Comparison of ENCODE assay signal across 26 cellular contexts in the genomic region with DNA sequence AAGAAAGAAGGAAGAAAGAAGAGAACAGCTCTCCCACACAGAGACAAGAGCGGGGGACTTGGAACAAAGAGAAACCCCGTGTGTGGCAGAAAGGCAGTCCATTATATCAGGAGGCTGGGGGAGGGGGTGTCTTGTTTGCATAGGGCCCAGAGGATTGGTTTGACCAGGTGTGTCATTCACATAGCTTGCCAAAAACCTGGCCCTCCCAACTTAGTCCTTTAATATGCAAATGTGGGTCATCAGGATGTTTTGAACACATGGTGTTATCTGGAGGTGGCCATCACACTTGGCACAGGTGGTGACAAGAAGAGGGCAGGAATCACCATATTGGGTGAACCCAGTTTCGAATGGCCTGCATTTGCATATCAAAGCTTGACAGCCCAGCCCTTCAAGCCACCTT.
"Had no signal": no experiment of that assay in that cellular context is flagged by ENCODE, and none has a peak within 500 bp of the region (broad histone marks: within the 10 kb centered on the region; RNA-seq: fewer than 3 reads in every experiment).

No MANE protein-coding gene starts in this region.

- H3K27me3 Mint-ChIP-seq: activated CD4-positive, alpha-beta T cell treated with anti-CD3 and anti-CD28 coated beads, Interleukin-2, amount 10 ng/mL, durations not matched to agents 7 days and 5 days; activated naive CD4-positive, alpha-beta T cell treated with anti-CD3 and anti-CD28 coated beads, Interleukin-2, amount 10 ng/mL, durations not matched to agents 7 days and 5 days; activated naive CD8-positive, alpha-beta T cell treated with anti-CD3 and anti-CD28 coated beads, Interleukin-2, amount 50 U/mL, for 24 hours; central memory CD8-positive, alpha-beta T cell had no signal

- H3K36me3 Mint-ChIP-seq: activated naive CD4-positive, alpha-beta T cell treated with anti-CD3 and anti-CD28 coated beads, Interleukin-2, amount 10 ng/mL, durations not matched to agents 7 days and 5 days; mesothelial cell of epicardium; natural killer cell treated with Interleukin-12 subunit alpha and Interleukin-12 subunit beta and Interleukin-15 and Interleukin-18, amount 100 ng/mL, for 72 hours; stimulated activated effector memory CD8-positive, alpha-beta T cell treated with anti-CD3 and anti-CD28 coated beads, Interleukin-12 subunit alpha, Interleukin-12 subunit beta, amount 100 ng/mL, for 72 hours had no signal

- DNase-seq: activated CD4-positive, alpha-beta T cell treated with anti-CD3 and anti-CD28 coated beads, Interleukin-2, amount 10 ng/mL, durations not matched to agents 7 days and 5 days; activated CD8-positive, alpha-beta memory T cell treated with anti-CD3 and anti-CD28 coated beads for 24 hours; activated CD8-positive, alpha-beta memory T cell treated with anti-CD3 and anti-CD28 coated beads, Interleukin-2, amount 50 U/mL, for 48 hours; activated effector memory CD4-positive, alpha-beta T cell treated with Interleukin-2 at 50 U/mL for 16 hours; activated naive CD4-positive, alpha-beta T cell treated with anti-CD3 and anti-CD28 coated beads, Interleukin-2, amount 10 ng/mL, durations not matched to agents 7 days and 5 days; activated naive CD8-positive, alpha-beta T cell treated with anti-CD3 and anti-CD28 coated beads, Interleukin-2, amount 50 U/mL, for 24 hours; activated T-cell treated with anti-CD3 and anti-CD28 coated beads, Interleukin-2, amount 50 U/mL, for 48 hours; aorta; effector CD4-positive, alpha-beta T cell; kidney; posterior cingulate gyrus; sigmoid colon; stimulated activated CD4-positive, alpha-beta T cell treated with anti-CD3 and anti-CD28 coated beads, Interleukin-4, amount 100 ng/mL, for 24 hours; stomach; T1000 had no signal

- H3K4me1 Mint-ChIP-seq: central memory CD8-positive, alpha-beta T cell; stimulated activated effector memory CD8-positive, alpha-beta T cell treated with anti-CD3 and anti-CD28 coated beads, Interleukin-12 subunit alpha, Interleukin-12 subunit beta, amount 100 ng/mL, for 72 hours had no signal

- H3K36me3 ChIP-seq: esophagus muscularis mucosa, gastroesophageal sphincter, neutrophil, sigmoid colon, stomach, thoracic aorta had no signal

- FAIRE-seq: endothelial cell of umbilical vein, kidney, urothelium cell line had no signal

- H3K4me3 Mint-ChIP-seq: activated CD4-positive, alpha-beta T cell treated with anti-CD3 and anti-CD28 coated beads, Interleukin-2, amount 10 ng/mL, durations not matched to agents 7 days and 5 days; activated naive CD4-positive, alpha-beta T cell treated with anti-CD3 and anti-CD28 coated beads, Interleukin-2, amount 10 ng/mL, durations not matched to agents 7 days and 5 days; activated naive CD8-positive, alpha-beta T cell treated with anti-CD3 and anti-CD28 coated beads, Interleukin-2, amount 50 U/mL, for 24 hours; central memory CD8-positive, alpha-beta T cell; mesothelial cell of epicardium; natural killer cell treated with Interleukin-12 subunit alpha and Interleukin-12 subunit beta and Interleukin-15 and Interleukin-18, amount 100 ng/mL, for 72 hours; stimulated activated effector memory CD8-positive, alpha-beta T cell treated with anti-CD3 and anti-CD28 coated beads, Interleukin-12 subunit alpha, Interleukin-12 subunit beta, amount 100 ng/mL, for 72 hours had no signal

- H3K27ac Mint-ChIP-seq: activated naive CD8-positive, alpha-beta T cell treated with anti-CD3 and anti-CD28 coated beads, Interleukin-2, amount 50 U/mL, for 24 hours; mesothelial cell of epicardium; natural killer cell treated with Interleukin-12 subunit alpha and Interleukin-12 subunit beta and Interleukin-15 and Interleukin-18, amount 100 ng/mL, for 72 hours; stimulated activated effector memory CD8-positive, alpha-beta T cell treated with anti-CD3 and anti-CD28 coated beads, Interleukin-12 subunit alpha, Interleukin-12 subunit beta, amount 100 ng/mL, for 72 hours had no signal

- H3K4me1 ChIP-seq: esophagus muscularis mucosa, gastroesophageal sphincter, sigmoid colon, stomach had no signal

- H3K9me3 Mint-ChIP-seq: activated CD4-positive, alpha-beta T cell treated with anti-CD3 and anti-CD28 coated beads, Interleukin-2, amount 10 ng/mL, durations not matched to agents 7 days and 5 days; activated naive CD8-positive, alpha-beta T cell treated with anti-CD3 and anti-CD28 coated beads, Interleukin-2, amount 50 U/mL, for 24 hours; natural killer cell treated with Interleukin-12 subunit alpha and Interleukin-12 subunit beta and Interleukin-15 and Interleukin-18, amount 100 ng/mL, for 72 hours had no signal

- H3K4me3 ChIP-seq: esophagus muscularis mucosa, gastroesophageal sphincter, lung, sigmoid colon, stomach, thoracic aorta had no signal

- H3K27me3 ChIP-seq: gastroesophageal sphincter, neutrophil, sigmoid colon, stomach had no signal

- H3K9me3 ChIP-seq: esophagus muscularis mucosa, gastroesophageal sphincter, neutrophil, sigmoid colon, stomach, thoracic aorta had no signal

- H3K27ac ChIP-seq: esophagus muscularis mucosa, gastroesophageal sphincter, neutrophil, sigmoid colon, stomach, thoracic aorta had no signal
